Comparison of ENCODE assay signal across 2 cellular contexts in genomic region chr14:99748529-99748928, GRCh38.
TF ChIP-seq lines count a peak whose summit lies in the region.

No MANE protein-coding gene starts in this region.

TF ChIP-seq in IMR-90, 13 proteins besides CTCF, POLR2A, EP300 and RAD21:
- TF ChIP-seq CEBPB (IDR thresholded peaks at IDR 0.05; ENCODE audit: low read depth, low read length) (no peak), USF2 (IDR thresholded peaks at IDR 0.05; ENCODE audit: low read depth, low read length) (no peak), RFX5 (IDR thresholded peaks at IDR 0.05; ENCODE audit: low read depth, low read length) (no peak), CHD1 (IDR thresholded peaks at IDR 0.05; ENCODE audit: low read depth, low read length) (no peak), BHLHE40 (IDR thresholded peaks at IDR 0.05; ENCODE audit: low read depth, low read length) (no peak), FOS (IDR thresholded peaks at IDR 0.05; ENCODE audit: low read depth, low read length) (no peak), SMC3 (IDR thresholded peaks at IDR 0.05; ENCODE audit: low read depth, low read length) (no peak), NFE2L2 (IDR thresholded peaks at IDR 0.05; ENCODE audit: low read depth, low read length) (no peak), MAFK (IDR thresholded peaks at IDR 0.05; ENCODE audit: low read depth, low read length) (no peak), MXI1 (IDR thresholded peaks at IDR 0.05; ENCODE audit: borderline replicate concordance, low read depth, low read length) (no peak), ELK1 (IDR thresholded peaks at IDR 0.05; ENCODE audit: borderline replicate concordance, low read depth, low read length) (no peak), MAZ (IDR thresholded peaks at IDR 0.05; ENCODE audit: borderline replicate concordance, low read depth, low read length) (no peak), RCOR1 (IDR thresholded peaks at IDR 0.05; ENCODE audit: insufficient replicate concordance, low read length) (no peak)

TF ChIP-seq in SK-N-SH, 30 proteins besides CTCF, POLR2A, EP300 and RAD21:
- TF ChIP-seq IRF3 (IDR thresholded peaks at IDR 0.05; ENCODE audit: low read depth, low read length) (no peak), FOXJ3 (CRISPR knock-in tag; IDR thresholded peaks at IDR 0.05) (no peak), YY1 (IDR thresholded peaks at IDR 0.05; ENCODE audit: low read depth) (no peak), PBX3 (IDR thresholded peaks at IDR 0.05) (no peak), USF2 (IDR thresholded peaks at IDR 0.05; ENCODE audit: borderline replicate concordance, low read depth, low read length) (no peak), TAF1 (IDR thresholded peaks at IDR 0.05; ENCODE audit: borderline replicate concordance, low read depth, low read length) (no peak), RXRA (IDR thresholded peaks at IDR 0.05; ENCODE audit: borderline replicate concordance, low read depth) (no peak), NRF1 (IDR thresholded peaks at IDR 0.05; ENCODE audit: low read depth, low read length) (no peak), RCOR1 (IDR thresholded peaks at IDR 0.05; ENCODE audit: low read length) (no peak), NFIC (IDR thresholded peaks at IDR 0.05; ENCODE audit: borderline replicate concordance) (no peak), POLR2AphosphoS5 (IDR thresholded peaks at IDR 0.05; ENCODE audit: low read depth, low read length) (no peak), TCF12 (IDR thresholded peaks at IDR 0.05) (no peak), CHD2 (IDR thresholded peaks at IDR 0.05; ENCODE audit: low read length, partially characterized antibody) (no peak)
